16 cellular contexts compared by ENCODE assay signal in genomic region chr10:71635251-71635866, GRCh38.
A peak's percentile ranks its signal among the peaks of the same experiment; 100 is the strongest.
DNase-seq lines count a peak whose midpoint lies in the region; ATAC-seq, FAIRE-seq and TF ChIP-seq lines count a peak whose summit lies in the region.
"Had no signal": no experiment of that assay in that cellular context is flagged by ENCODE, and none has a peak within 500 bp of the region (broad histone marks: within the 10 kb centered on the region; RNA-seq: fewer than 3 reads in every experiment).

No MANE protein-coding gene starts in this region.

- no peak overlapping the region for H3K4me3 Mint-ChIP-seq in GM23338
- H3K4me3 Mint-ChIP-seq in neural progenitor cell: no peak overlapping the region
- H3K4me3 Mint-ChIP-seq: CD8-positive, alpha-beta T cell; stimulated activated naive B cell treated with anti-CD40 and anti-IgM and Interleukin-4, amounts not matched to agents 10 μg/mL and 1 μg/mL and 100 μg/mL, for 72 hours had no signal

- H3K4ac ChIP-seq in H1 (replicated peaks; ENCODE audit: insufficient read length, low read depth, low read length) (no peak overlapping the region), trophoblast cell (ENCODE audit: low read depth, low read length) (no peak overlapping the region)

- H3K4me3 ChIP-seq in GM23338 (no peak overlapping the region), H1 (ENCODE audit: extremely low read depth in 1 of 4, insufficient read depth in 2 of 4, low read depth in 3 of 4, low read length in 4 of 4) (no peak overlapping the region), neural progenitor cell (no peak overlapping the region), trophoblast cell (ENCODE audit: low read depth, low read length) (no peak overlapping the region)
- H3K4me3 ChIP-seq: esophagus squamous epithelium, sigmoid colon had no signal

- no peak for TF ChIP-seq POLR2A in H1 (IDR thresholded peaks at IDR 0.05; ENCODE audit: control extremely low read depth in 1 of 2, low read depth in 2 of 2, low read length in 2 of 2)

- H2BK15ac ChIP-seq in H1 (ENCODE audit: low read length): no peak overlapping the region

- no peaks in the 10 kb centered on the region for H3K36me3 Mint-ChIP-seq in GM23338 (ENCODE audit: low read depth)
- no peaks in the 10 kb centered on the region for H3K36me3 Mint-ChIP-seq in neural progenitor cell
- H3K36me3 Mint-ChIP-seq: CD8-positive, alpha-beta T cell; stimulated activated naive B cell treated with anti-CD40 and anti-IgM and Interleukin-4, amounts not matched to agents 10 μg/mL and 1 μg/mL and 100 μg/mL, for 72 hours had no signal

- POLR2A ChIA-PET in H1 (lab: Charles Lee; ENCODE audit: partially characterized antibody): interaction anchor here (0.6 to 0.9 kb wide), 3 partner anchors 11 to 14 kb away, joined by 3 read pairs; no protein-coding TSS in a partner anchor

- H3F3A ChIP-seq in GM23338 (replicated peaks; ENCODE audit: low read depth) (no peaks in the 10 kb centered on the region), neural progenitor cell (ENCODE audit: low read depth) (peaks cover 76% of the 10 kb centered on the region)

- H3K36me3 ChIP-seq in GM23338 (ENCODE audit: insufficient read depth) (no peaks in the 10 kb centered on the region), H1 (ENCODE audit: control insufficient read depth in 2 of 4, insufficient read depth in 4 of 4, low read length in 3 of 4) (no peaks in the 10 kb centered on the region), neural progenitor cell (no peaks in the 10 kb centered on the region), trophoblast cell (ENCODE audit: control insufficient read depth in 1 of 2, insufficient read depth in 2 of 2, low read length in 2 of 2) (no peaks in the 10 kb centered on the region)
- H3K36me3 ChIP-seq: esophagus squamous epithelium, sigmoid colon had no signal

- H2AFZ ChIP-seq in GM23338 (no peak overlapping the region), H1 (ENCODE audit: low read length) (no peak overlapping the region), neural progenitor cell (replicated peaks) (no peak overlapping the region), trophoblast cell (ENCODE audit: insufficient read depth, low read length, poor library complexity) (no peak overlapping the region)

- H3K9me2 ChIP-seq in GM23338 (ENCODE audit: insufficient read depth): no peaks in the 10 kb centered on the region

- H3K4me2 ChIP-seq in GM23338: peak overlapping the region; percentile 36; the same call in 1 of the 2 replicates
- H3K4me2 ChIP-seq in H1 (ENCODE audit: insufficient read depth in 1 of 2, low read depth in 2 of 2, low read length in 2 of 2): no peak overlapping the region
- H3K4me2 ChIP-seq in neural progenitor cell: peak overlapping the region; percentile 48
- H3K4me2 ChIP-seq in trophoblast cell (ENCODE audit: low read length): no peak overlapping the region

- H2BK120ac ChIP-seq in H1 (replicated peaks; ENCODE audit: low read depth, low read length): no peak overlapping the region
- no peak overlapping the region for H2BK120ac ChIP-seq in trophoblast cell (ENCODE audit: insufficient read depth, low read length, poor library complexity)

- H3K4me1 Mint-ChIP-seq in GM23338 (peaks cover 68% of the 10 kb centered on the region), neural progenitor cell (peaks cover 78% of the 10 kb centered on the region)

- no peaks in the 10 kb centered on the region for H4K20me1 ChIP-seq in GM23338 (replicated peaks; ENCODE audit: insufficient read depth)
- H4K20me1 ChIP-seq in H1 (replicated peaks in 1 of 2; ENCODE audit: control insufficient read depth in 1 of 2, insufficient read depth in 2 of 2, low read length in 2 of 2): no peaks in the 10 kb centered on the region
- no peaks in the 10 kb centered on the region for H4K20me1 ChIP-seq in neural progenitor cell (ENCODE audit: low read depth)

- peaks cover 58% of the 10 kb centered on the region for H3K4me1 ChIP-seq in GM23338 (ENCODE audit: insufficient read depth)
- H3K4me1 ChIP-seq in H1 (replicated peaks in 1 of 4; ENCODE audit: control insufficient read depth in 3 of 4, insufficient read depth in 4 of 4, low read length in 3 of 4): peaks cover 10 to 57% (median 34%) of the 10 kb centered on the region in 4 experiments
- H3K4me1 ChIP-seq in neural progenitor cell: peaks cover 83% of the 10 kb centered on the region
- H3K4me1 ChIP-seq in trophoblast cell (ENCODE audit: control insufficient read depth in 1 of 2, insufficient read depth in 2 of 2, low read length in 2 of 2): peaks cover 2 to 4% of the 10 kb centered on the region in 2 experiments

- H3K27ac ChIP-seq in GM23338 (ENCODE audit: low read depth) (no peak overlapping the region), H1 (ENCODE audit: low read depth, low read length) (no peak overlapping the region), neural progenitor cell (no peak overlapping the region), trophoblast cell (ENCODE audit: low read depth, low read length) (no peak overlapping the region)
- H3K27ac ChIP-seq: esophagus squamous epithelium, sigmoid colon had no signal

- no peak for FAIRE-seq in H1 (lab: Jason Lieb, UNC)

- no peak overlapping the region for H3K56ac ChIP-seq in H1 (replicated peaks; ENCODE audit: insufficient read length, low read depth, low read length)

- no peak overlapping the region for H4K5ac ChIP-seq in H1 (ENCODE audit: insufficient read length, low read depth, low read length)

- no peak overlapping the region for H3K9ac ChIP-seq in H1 (replicated peaks in 1 of 4; ENCODE audit: extremely low read depth in 1 of 4, low read depth in 3 of 4, low read length in 3 of 4)
- H3K9ac ChIP-seq in neural progenitor cell: no peak overlapping the region
- no peak overlapping the region for H3K9ac ChIP-seq in trophoblast cell (ENCODE audit: low read length)

- H3K23ac ChIP-seq in H1 (ENCODE audit: insufficient read length) (no peak overlapping the region), trophoblast cell (ENCODE audit: low read length) (no peak overlapping the region)

- H4K8ac ChIP-seq in H1 (ENCODE audit: extremely low read depth, insufficient read depth, low read length) (no peak overlapping the region), trophoblast cell (ENCODE audit: low read depth, low read length) (no peak overlapping the region)

- CTCF ChIA-PET in H1 (lab: Charles Lee; ENCODE audit: partially characterized antibody): interaction anchor here (0.6 to 10.0 kb wide), 10 partner anchors 10 to 116 kb away, joined by 3 to 62 read pairs (median 6); no protein-coding TSS in a partner anchor

- peak overlapping the region; percentile 48; the same call in 1 of the 2 replicates for H2BK20ac ChIP-seq in H1 (ENCODE audit: low read length)

- 36% methylated on average over 13 of the region's 13 CpGs; no CpG with 5 or more reads in 1 of the 2 experiments for WGBS in H1 (ENCODE audit: extremely low coverage in 1 of 2, insufficient coverage in 1 of 2, insufficient read length in 1 of 2, insufficient replicate concordance in 2 of 2, low coverage in 1 of 2, low lambda C conversion rate in 2 of 2, missing lambda C conversion rate in 1 of 2), 2 experiments
- no CpG with 5 or more reads among the region's 13 CpGs for WGBS in trophoblast cell (ENCODE audit: extremely low coverage, insufficient coverage, insufficient read length)

- H4K91ac ChIP-seq in H1 (replicated peaks; ENCODE audit: insufficient read length, low read length) (no peak overlapping the region), trophoblast cell (ENCODE audit: low read depth, low read length) (no peak overlapping the region)

- H3K9me3 ChIP-seq in H1 (ENCODE audit: insufficient read depth in 2 of 2, low read depth in 1 of 2, low read length in 1 of 2): no peaks in the 10 kb centered on the region
- no peaks in the 10 kb centered on the region for H3K9me3 ChIP-seq in neural progenitor cell (ENCODE audit: low read depth)
- H3K9me3 ChIP-seq in trophoblast cell (ENCODE audit: insufficient read depth, low read depth, low read length): peaks cover 2% of the 10 kb centered on the region
- H3K9me3 ChIP-seq: esophagus squamous epithelium, sigmoid colon had no signal

- peaks cover 32% of the 10 kb centered on the region for H3K27me3 ChIP-seq in GM23338 (ENCODE audit: insufficient read depth)
- H3K27me3 ChIP-seq in H1 (replicated peaks in 1 of 4; ENCODE audit: control insufficient read depth in 3 of 4, extremely low read depth in 1 of 4, insufficient read depth in 3 of 4, low read length in 3 of 4): peaks cover 4 to 25% (median 19%) of the 10 kb centered on the region in 4 experiments; a peak in 6 of 7 replicates
- no peaks in the 10 kb centered on the region for H3K27me3 ChIP-seq in neural progenitor cell
- no peaks in the 10 kb centered on the region for H3K27me3 ChIP-seq in trophoblast cell (ENCODE audit: insufficient read depth, low read length)
- H3K27me3 ChIP-seq: sigmoid colon had no signal

- H2AK5ac ChIP-seq in H1 (ENCODE audit: low read depth, low read length) (no peak overlapping the region), trophoblast cell (ENCODE audit: low read length) (no peak overlapping the region)

- H3K79me2 ChIP-seq in GM23338 (replicated peaks; ENCODE audit: insufficient read depth) (no peaks in the 10 kb centered on the region), H1 (ENCODE audit: control insufficient read depth in 1 of 2, insufficient read depth in 2 of 2, low read length in 2 of 2) (no peaks in the 10 kb centered on the region), neural progenitor cell (ENCODE audit: low read depth) (no peaks in the 10 kb centered on the region), trophoblast cell (ENCODE audit: control insufficient read depth, insufficient read depth, low read length, poor library complexity) (peaks cover 2% of the 10 kb centered on the region)

- no peak overlapping the region for H3K14ac ChIP-seq in H1 (ENCODE audit: insufficient read length)
- no peak overlapping the region for H3K14ac ChIP-seq in trophoblast cell (ENCODE audit: low read length)

- no peak overlapping the region for H4K12ac ChIP-seq in trophoblast cell (ENCODE audit: low read depth, low read length)

- H3K79me1 ChIP-seq in H1 (ENCODE audit: low read depth, low read length) (no peaks in the 10 kb centered on the region), trophoblast cell (ENCODE audit: low read length) (no peaks in the 10 kb centered on the region)

- H3K9me3 Mint-ChIP-seq in GM23338: no peaks in the 10 kb centered on the region; the same call in 2 of the 3 replicates
- no peaks in the 10 kb centered on the region for H3K9me3 Mint-ChIP-seq in neural progenitor cell
- H3K9me3 Mint-ChIP-seq: CD8-positive, alpha-beta T cell; stimulated activated naive B cell treated with anti-CD40 and anti-IgM and Interleukin-4, amounts not matched to agents 10 μg/mL and 1 μg/mL and 100 μg/mL, for 72 hours had no signal

- H3K27me3 Mint-ChIP-seq in GM23338 (ENCODE audit: insufficient read depth, low read depth, poor library complexity) (peaks cover 37% of the 10 kb centered on the region), neural progenitor cell (ENCODE audit: insufficient read depth, low read depth) (peaks cover 21% of the 10 kb centered on the region)

- H3K27ac Mint-ChIP-seq in GM23338: no peak overlapping the region
- H3K27ac Mint-ChIP-seq in neural progenitor cell: no peak overlapping the region
- H3K27ac Mint-ChIP-seq: CD8-positive, alpha-beta T cell; stimulated activated naive B cell treated with anti-CD40 and anti-IgM and Interleukin-4, amounts not matched to agents 10 μg/mL and 1 μg/mL and 100 μg/mL, for 72 hours had no signal

- no peak for TF ChIP-seq RAD21 in H1 (IDR thresholded peaks at IDR 0.05 in 1 of 2, conservative IDR thresholded peaks at IDR 0.05 in 1 of 2; ENCODE audit: low read depth in 2 of 2, low read length in 2 of 2)

- no peaks in the 10 kb centered on the region; the same call in 1 of the 2 replicates for H3K23me2 ChIP-seq in H1 (ENCODE audit: low read depth, low read length)

- H2BK12ac ChIP-seq in H1 (ENCODE audit: low read depth, low read length) (no peak overlapping the region; the same call in 1 of the 2 replicates), trophoblast cell (ENCODE audit: low read length) (no peak overlapping the region)

- peak; percentile 13 for ATAC-seq in GM23338
- ATAC-seq in HG03442 (IDR thresholded peaks at IDR 0.05; ENCODE audit: unreplicated experiment): no peak
- no peak for ATAC-seq in GM21526 (IDR thresholded peaks at IDR 0.05; ENCODE audit: low FRiP score, unreplicated experiment)
- ATAC-seq: CD8-positive, alpha-beta T cell; stimulated activated naive B cell treated with anti-CD40 and anti-IgM and Interleukin-4, amounts not matched to agents 10 μg/mL and 1 μg/mL and 100 μg/mL, for 72 hours had no signal

- no peak for TF ChIP-seq EP300 in H1 (IDR thresholded peaks at IDR 0.05; ENCODE audit: borderline replicate concordance in 1 of 2, low read depth in 2 of 2, low read length in 2 of 2)

- no peak for TF ChIP-seq CTCF in GM23338 (conservative IDR thresholded peaks at IDR 0.05; ENCODE audit: low read depth in 2 of 2)
- no peak for TF ChIP-seq CTCF in H1 (IDR thresholded peaks at IDR 0.05; ENCODE audit: control extremely low read depth in 1 of 3, insufficient read depth in 1 of 3, low read depth in 1 of 3, low read length in 3 of 3)
- no peak for TF ChIP-seq CTCF in neural progenitor cell (IDR thresholded peaks at IDR 0.05)

- H2BK5ac ChIP-seq in H1 (ENCODE audit: low read depth, low read length) (no peak overlapping the region), trophoblast cell (ENCODE audit: low read depth, low read length, poor library complexity) (no peak overlapping the region)

- DNase-seq in GM23338 (ENCODE audit: low spot score): no peak
- DNase-seq in OCI-M1 (lab: John Stamatoyannopoulos, UW): peak; percentile 92
- DNase-seq in H1 (ENCODE audit: low read depth in 1 of 2, low spot score in 2 of 2): no peak
- DNase-seq in neural progenitor cell (ENCODE audit: low spot score): no peak
- DNase-seq in occipital lobe (lab: John Stamatoyannopoulos, UW): no peak
- no peak for DNase-seq in trophoblast cell
- DNase-seq: activated CD4-positive, alpha-beta T cell treated with anti-CD3 and anti-CD28 coated beads, Interleukin-2, amount 50 U/mL, for 4 hours; CD8-positive, alpha-beta T cell; effector CD4-positive, alpha-beta T cell; esophagus squamous epithelium; NCI-H1417 treated with DMSO at 0.1 percent for 48 hours; NK-92 treated with Interleukin-12 subunit alpha and Interleukin-12 subunit beta, amount 100 ng/mL, for 24 hours; sigmoid colon; stimulated activated naive B cell treated with anti-CD40 and anti-IgM and Interleukin-4, amounts not matched to agents 10 μg/mL and 1 μg/mL and 100 μg/mL, for 72 hours had no signal

- peak overlapping the region; percentile 9; the same call in 1 of the 2 replicates for H3K18ac ChIP-seq in H1 (ENCODE audit: extremely low read depth, low read length)
- no peak overlapping the region for H3K18ac ChIP-seq in trophoblast cell (ENCODE audit: low read length)

Comparison
In these comparisons a context has a peak if more than half of its experiments do, and no peak if none do; other contexts are left out.
1. H3K4me2 ChIP-seq: peak in GM23338 (single experiment) and neural progenitor cell (single experiment); none in H1 (0 of 2) and trophoblast cell (single experiment).